21 cellular contexts compared by ENCODE assay signal in genomic region chr5:72379936-72380335, GRCh38. TPM values are rescaled to one million over a fixed set of nuclear protein-coding genes. Genes with fewer than 3 reads are reported as not detected.
DNase-seq lines count a peak whose midpoint lies in the region; ATAC-seq, FAIRE-seq and TF ChIP-seq lines count a peak whose summit lies in the region.
"Had no signal": no experiment of that assay in that cellular context is flagged by ENCODE, and none has a peak within 500 bp of the region (broad histone marks: within the 10 kb centered on the region; RNA-seq: fewer than 3 reads in every experiment).

No MANE protein-coding gene starts in this region.

- no peak for TF ChIP-seq POLR2A in GM12878 (IDR thresholded peaks at IDR 0.05; ENCODE audit: low read depth, low read length)

- H3K36me3 ChIP-seq in GM12878 (ENCODE audit: control insufficient read depth in 2 of 2, insufficient read depth in 2 of 2, low read length in 1 of 2) (no peaks in the 10 kb centered on the region), skeletal muscle satellite cell (ENCODE audit: insufficient read depth, low read length) (no peaks in the 10 kb centered on the region), pancreas (no peaks in the 10 kb centered on the region), Karpas-422 (ENCODE audit: insufficient read depth, low read length) (no peaks in the 10 kb centered on the region)
- H3K36me3 ChIP-seq: ovary, thyroid gland had no signal

- no peaks in the 10 kb centered on the region for H4K20me1 ChIP-seq in GM12878 (ENCODE audit: control insufficient read depth, insufficient read depth)
- no peaks in the 10 kb centered on the region for H4K20me1 ChIP-seq in Karpas-422 (ENCODE audit: insufficient read depth, low read depth, low read length)

- RAD21 ChIA-PET in GM12878 (lab: Charles Lee; ENCODE audit: unreplicated experiment) = interaction anchor here (0.9 to 2.1 kb wide), 4 partner anchors 14 to 144 kb away, joined by 3 to 8 read pairs (median 6); no protein-coding TSS in a partner anchor

- H3K4me3 ChIP-seq in GM12878 = no peak overlapping the region
- H3K4me3 ChIP-seq in fibroblast of villous mesenchyme (ENCODE audit: low read depth, low read length) = no peak overlapping the region
- H3K4me3 ChIP-seq in skeletal muscle satellite cell (ENCODE audit: low read length) = no peak overlapping the region
- no peak overlapping the region for H3K4me3 ChIP-seq in pancreas
- no peak overlapping the region for H3K4me3 ChIP-seq in Karpas-422 (ENCODE audit: low read length)
- H3K4me3 ChIP-seq: ovary, thyroid gland had no signal

- peak; percentile 57 for FAIRE-seq in HTR-8/SVneo (lab: Jason Lieb, UNC)
- peak; percentile 27 for FAIRE-seq in GM12878 (lab: Jason Lieb, UNC)
- no peak for FAIRE-seq in pancreas (lab: Jason Lieb, UNC)

- no peak for ATAC-seq in GM12878
- ATAC-seq in pancreas = no peak
- ATAC-seq: stimulated activated effector memory CD8-positive, alpha-beta T cell treated with anti-CD3 and anti-CD28 coated beads, Interleukin-12 subunit alpha, Interleukin-12 subunit beta, amount 100 ng/mL, for 72 hours had no signal

- TF ChIP-seq RAD21 in GM12878 (IDR thresholded peaks at IDR 0.05; ENCODE audit: insufficient read depth, low read depth, low read length) = no peak

- in situ Hi-C loops in GM12878 (cut with MboI) = loop anchor here (10.0 kb wide), 2 partner anchors 135 to 445 kb away; no protein-coding TSS in a partner anchor

- no peak for TF ChIP-seq EP300 in GM12878 (IDR thresholded peaks at IDR 0.05; ENCODE audit: borderline replicate concordance in 1 of 2, control insufficient read depth in 1 of 2, low read depth in 2 of 2, low read length in 2 of 2)

- H3K79me2 ChIP-seq in GM12878 (ENCODE audit: control insufficient read depth, insufficient read depth, low read length) = no peaks in the 10 kb centered on the region
- no peaks in the 10 kb centered on the region for H3K79me2 ChIP-seq in Karpas-422 (ENCODE audit: low read length)

- 76% methylated on average over 10 of the region's 10 CpGs for WGBS in GM12878 (ENCODE audit: insufficient coverage, insufficient replicate concordance, low lambda C conversion rate, missing lambda C conversion rate)
- 83 to 87% methylated on average over 10 of the region's 10 CpGs for WGBS in pancreas, 2 donors

- no peak overlapping the region for H3K9ac ChIP-seq in GM12878 (ENCODE audit: control insufficient read depth, insufficient read depth, low read length)
- peak overlapping the region; percentile 62 for H3K9ac ChIP-seq in skeletal muscle satellite cell (ENCODE audit: low read depth, low read length)
- no peak overlapping the region for H3K9ac ChIP-seq in Karpas-422 (ENCODE audit: low read length)

- SMC1A ChIA-PET in GM12878 (lab: Charles Lee; ENCODE audit: uncharacterized antibody, unreplicated experiment) = interaction anchor here (0.8 to 3.8 kb wide), 7 partner anchors 9 to 144 kb away, joined by 3 to 23 read pairs (median 3); no protein-coding TSS in a partner anchor

- H3K4me1 ChIP-seq in GM12878 (ENCODE audit: control insufficient read depth, insufficient read depth, low read length) = peaks cover 9% of the 10 kb centered on the region
- H3K4me1 ChIP-seq in skeletal muscle satellite cell (ENCODE audit: control insufficient read depth, insufficient read depth, low read length) = peaks cover 56% of the 10 kb centered on the region
- no peaks in the 10 kb centered on the region for H3K4me1 ChIP-seq in pancreas
- H3K4me1 ChIP-seq in Karpas-422 (ENCODE audit: low read length) = no peaks in the 10 kb centered on the region

- H2AFZ ChIP-seq in GM12878 (ENCODE audit: control insufficient read depth, low read depth, low read length) (no peak overlapping the region), Karpas-422 (ENCODE audit: low read length) (no peak overlapping the region)

- no peak overlapping the region for H3K4me2 ChIP-seq in GM12878 (ENCODE audit: control insufficient read depth, insufficient read depth)
- no peak overlapping the region for H3K4me2 ChIP-seq in skeletal muscle satellite cell (ENCODE audit: low read length)
- no peak overlapping the region for H3K4me2 ChIP-seq in Karpas-422 (ENCODE audit: low read depth, low read length, poor library complexity, severe bottlenecking)

- BruUV-seq in GM12878 (replicated peaks; lab: Mats Ljungman, UMichigan) = no TSS peak

- CTCF ChIA-PET in GM12878 (lab: Yijun Ruan, JAX) = interaction anchor here (0.7 to 3.0 kb wide), 8 partner anchors 11 to 144 kb away, joined by 3 to 17 read pairs (median 4); no protein-coding TSS in a partner anchor

- H3K9me3 ChIP-seq in GM12878 (replicated peaks; ENCODE audit: control insufficient read depth, insufficient read depth, low read length) (no peaks in the 10 kb centered on the region; the same call in 2 of the 3 replicates), skeletal muscle satellite cell (replicated peaks; ENCODE audit: low read length) (no peaks in the 10 kb centered on the region), pancreas (no peaks in the 10 kb centered on the region), Karpas-422 (ENCODE audit: low read length) (no peaks in the 10 kb centered on the region)
- H3K9me3 ChIP-seq: ovary, thyroid gland had no signal

- POLR2A ChIA-PET in GM12878 (lab: Charles Lee) = no interaction called here

- DNase-seq in HTR-8/SVneo (ENCODE audit: insufficient read length, low spot score) (no peak), GM12878 (ENCODE audit: low read depth, low spot score) (no peak), fibroblast of villous mesenchyme (ENCODE audit: low read depth) (peak; percentile 56), pancreas (no peak), Karpas-422 (no peak), NK-92 (lab: John Stamatoyannopoulos, UW; ENCODE audit: unreplicated experiment) (no peak), iPS-NIHi7 (ENCODE audit: extremely low spot score) (no peak)
- DNase-seq: activated CD4-positive, CD25-positive, alpha-beta regulatory T cell; activated CD8-positive, alpha-beta memory T cell treated with anti-CD3 and anti-CD28 coated beads for 24 hours; activated naive CD8-positive, alpha-beta T cell treated with anti-CD3 and anti-CD28 coated beads, Interleukin-2, amount 10 ng/mL, durations not matched to agents 7 days and 5 days; caudate nucleus; effector memory CD4-positive, alpha-beta T cell; H9; NCI-H1417 treated with DMSO at 0.1 percent for 48 hours; ovary; SHP77 treated with DMSO at 0.1 percent for 48 hours; stimulated activated CD4-positive, alpha-beta T cell treated with anti-CD3 and anti-CD28 coated beads, Interleukin-12 subunit alpha, Interleukin-12 subunit beta, amount 100 ng/mL, for 4 hours; T-helper 2 cell had no signal

- H3K9me2 ChIP-seq in Karpas-422 (replicated peaks; ENCODE audit: insufficient read depth, low read length) = no peaks in the 10 kb centered on the region

- H3K27ac ChIP-seq in GM12878 (ENCODE audit: control insufficient read depth, insufficient read depth) (no peak overlapping the region), pancreas (no peak overlapping the region), Karpas-422 (ENCODE audit: low read length) (no peak overlapping the region)
- H3K27ac ChIP-seq: ovary, thyroid gland had no signal

- no peak for TF ChIP-seq CTCF in GM12878 (IDR thresholded peaks at IDR 0.05 in 2 of 3, conservative IDR thresholded peaks at IDR 0.05 in 1 of 3; ENCODE audit: control insufficient read depth in 2 of 3, extremely low read depth in 1 of 3, insufficient read depth in 1 of 3, low read depth in 3 of 3, low read length in 3 of 3)
- TF ChIP-seq CTCF in fibroblast of villous mesenchyme (IDR thresholded peaks at IDR 0.05; ENCODE audit: insufficient read depth, low read depth, low read length) = no peak
- no peak for TF ChIP-seq CTCF in pancreas (IDR thresholded peaks at IDR 0.05)

- intact Hi-C loops in GM12878 (cut with micrococcal nuclease; ENCODE audit: unreplicated experiment) (no loop called here), pancreas (cut with DNase I) (loop anchor here in 1 of 3 donors (10.0 kb wide), 1 partner anchor 125 kb away; the partner anchor contains the start of gene ZNF366)

- no peaks in the 10 kb centered on the region; a peak in 1 of 4 replicates for H3K27me3 ChIP-seq in GM12878 (replicated peaks in 1 of 2; ENCODE audit: control insufficient read depth in 2 of 2, insufficient read depth in 2 of 2, low read length in 1 of 2)
- no peaks in the 10 kb centered on the region for H3K27me3 ChIP-seq in skeletal muscle satellite cell (ENCODE audit: control insufficient read depth, insufficient read depth, low read length)
- H3K27me3 ChIP-seq in pancreas = no peaks in the 10 kb centered on the region
- no peaks in the 10 kb centered on the region for H3K27me3 ChIP-seq in Karpas-422 (ENCODE audit: low read length)
- H3K27me3 ChIP-seq: ovary, thyroid gland had no signal

RNA-seq across cellular contexts. Expression of gene PTCD2, which starts 59.8 kb away (rescaled TPM):
- total RNA-seq in GM12878 (2013; cell fraction: nucleolus; rRNA removed) = 37.6 and 44.3 TPM in 2 replicates
- 10.5 and 13.1 TPM in 2 replicates for total RNA-seq in GM12878 (2014; rRNA removed)
- 8.7 and 9.9 TPM in 2 replicates for total RNA-seq in GM12878 (2014; rRNA removed; fragmentation: Illumina TruSeq; extraction: Trizol)
- total RNA-seq in GM12878 (2021) = 13.6 and 14.7 TPM in 2 replicates
- polyA plus RNA-seq in GM12878 (2011; ENCODE audit: low read depth) = 4.2 TPM
- polyA plus RNA-seq in GM12878 (2011; rRNA removed) = 14.8 and 17.9 TPM in 2 replicates
- polyA plus RNA-seq in GM12878 (2011; cell fraction: cytosol; rRNA removed) = 8.3 and 9.0 TPM in 2 replicates
- 21.8 and 22.2 TPM in 2 replicates for polyA plus RNA-seq in GM12878 (2011; cell fraction: nucleus; rRNA removed)
- 4.1 and 6.9 TPM in 2 replicates for polyA plus RNA-seq in GM12878 (2012)
- polyA plus RNA-seq in GM12878 (2014; fragmentation: Illumina TruSeq; extraction: Trizol) = 12.0 and 12.4 TPM in 2 replicates
- polyA plus RNA-seq in GM12878 (2014; fragmentation: Nextera tagmentation; extraction: Ambion mirVana) = 10 to 100 TPM in 1 of 2 experiments, 1 to 10 TPM in 1; 9.1 to 11.0 TPM
- polyA plus RNA-seq in GM12878 (2014; rRNA removed) = 10.2 and 12.8 TPM in 2 replicates
- 10 to 100 TPM; 11.8 to 15.0 TPM for polyA plus RNA-seq in GM12878 (2016; fragmentation: Nextera tagmentation; extraction: Ambion mirVana)
- polyA minus RNA-seq in GM12878 (2011; rRNA and poly(A)+ RNA removed) = 12.6 and 14.7 TPM in 2 replicates
- polyA minus RNA-seq in GM12878 (2011; cell fraction: cytosol; rRNA and poly(A)+ RNA removed) = 3.7 and 3.9 TPM in 2 replicates
- 10.6 and 17.6 TPM in 2 replicates for polyA minus RNA-seq in GM12878 (2011; cell fraction: nucleus; rRNA and poly(A)+ RNA removed)
- 7.7 and 11.7 TPM in 2 replicates for total RNA-seq in fibroblast of villous mesenchyme
- 13.1 and 13.9 TPM in 2 replicates for total RNA-seq in skeletal muscle satellite cell (2012; rRNA removed)
- 1 to 10 TPM; 2.2 to 5.3 (median 2.8) TPM for total RNA-seq in pancreas
- polyA plus RNA-seq in pancreas = 1 to 10 TPM in 1 of 2 donors, under 1 TPM in 1; 0.80 to 2.5 TPM
- total RNA-seq in Karpas-422 (2014; rRNA removed; shearing (Covaris generic); ENCODE audit: low replicate concordance) = 9.2 and 24.9 TPM in 2 replicates

RNA-seq across cellular contexts. Expression of gene MRPS27, which starts 59.9 kb away (rescaled TPM):
- 151 and 157 TPM in 2 replicates for total RNA-seq in GM12878 (2013; cell fraction: nucleolus; rRNA removed)
- total RNA-seq in GM12878 (2014; rRNA removed) = 113 and 117 TPM in 2 replicates
- 114 and 119 TPM in 2 replicates for total RNA-seq in GM12878 (2014; rRNA removed; fragmentation: Illumina TruSeq; extraction: Trizol)
- 95.3 and 96.1 TPM in 2 replicates for total RNA-seq in GM12878 (2021)
- 40.3 TPM for polyA plus RNA-seq in GM12878 (2011; ENCODE audit: low read depth)
- 128 and 139 TPM in 2 replicates for polyA plus RNA-seq in GM12878 (2011; rRNA removed)
- polyA plus RNA-seq in GM12878 (2011; cell fraction: cytosol; rRNA removed) = 92.2 and 96.2 TPM in 2 replicates
- 68.8 and 72.8 TPM in 2 replicates for polyA plus RNA-seq in GM12878 (2011; cell fraction: nucleus; rRNA removed)
- 46.0 and 55.8 TPM in 2 replicates for polyA plus RNA-seq in GM12878 (2012)
- polyA plus RNA-seq in GM12878 (2014; fragmentation: Illumina TruSeq; extraction: Trizol) = 125 and 140 TPM in 2 replicates
- 10 to 100 TPM; 61.0 to 88.9 TPM for polyA plus RNA-seq in GM12878 (2014; fragmentation: Nextera tagmentation; extraction: Ambion mirVana)
- 84.7 and 89.9 TPM in 2 replicates for polyA plus RNA-seq in GM12878 (2014; rRNA removed)
- polyA plus RNA-seq in GM12878 (2016; fragmentation: Nextera tagmentation; extraction: Ambion mirVana) = 10 to 100 TPM; 77.1 to 80.0 TPM
- 98.5 and 103 TPM in 2 replicates for polyA minus RNA-seq in GM12878 (2011; rRNA and poly(A)+ RNA removed)
- 41.7 and 54.2 TPM in 2 replicates for polyA minus RNA-seq in GM12878 (2011; cell fraction: cytosol; rRNA and poly(A)+ RNA removed)
- 55.2 and 96.8 TPM in 2 replicates for polyA minus RNA-seq in GM12878 (2011; cell fraction: nucleus; rRNA and poly(A)+ RNA removed)
- total RNA-seq in fibroblast of villous mesenchyme = 66.7 and 88.5 TPM in 2 replicates
- total RNA-seq in skeletal muscle satellite cell (2012; rRNA removed) = 91.5 and 112 TPM in 2 replicates
- total RNA-seq in pancreas = 10 to 100 TPM; 17.3 to 28.0 (median 23.8) TPM
- 10 to 100 TPM in 1 of 2 donors, 1 to 10 TPM in 1; 9.4 to 17.4 TPM for polyA plus RNA-seq in pancreas
- total RNA-seq in Karpas-422 (2014; rRNA removed; shearing (Covaris generic); ENCODE audit: low replicate concordance) = 87.4 and 120 TPM in 2 replicates
